In the genomic region with DNA sequence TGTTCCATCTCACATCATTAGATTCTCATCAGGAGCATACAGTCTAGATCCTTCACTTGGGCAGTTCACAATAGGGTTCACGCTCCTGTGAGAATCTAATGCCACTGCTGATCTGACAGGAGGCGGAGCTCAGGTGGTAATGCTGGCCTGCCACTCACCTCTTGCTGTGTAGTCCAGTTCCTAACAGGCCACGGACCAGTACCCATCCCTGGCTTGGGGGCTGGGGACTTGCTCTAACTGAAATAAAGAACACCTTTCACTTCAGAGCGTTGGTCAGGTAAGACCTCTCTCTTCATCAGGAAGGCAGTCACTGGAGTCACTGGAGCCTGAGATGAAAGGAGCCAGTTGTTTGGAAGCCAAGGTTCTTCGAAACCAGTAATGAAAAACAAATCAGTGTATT, we compare ENCODE assay signal across 19 cellular contexts.
"Had no signal": no experiment of that assay in that cellular context is flagged by ENCODE, and none has a peak within 500 bp of the region (broad histone marks: within the 10 kb centered on the region; RNA-seq: fewer than 3 reads in every experiment).

No MANE protein-coding gene starts in this region.

- H3K4me1 ChIP-seq: foreskin keratinocyte, left ventricle myocardium inferior, lower lobe of right lung, parathyroid adenoma, psoas muscle, right lobe of liver had no signal

- H3K27me3 ChIP-seq: foreskin keratinocyte, right lobe of liver had no signal

- H3K9me3 Mint-ChIP-seq: immature natural killer cell; nephron progenitor cell; stimulated activated naive B cell treated with anti-CD40 and anti-IgM and Interleukin-4, amounts not matched to agents 10 μg/mL and 1 μg/mL and 100 μg/mL, for 72 hours; stimulated activated naive CD8-positive, alpha-beta T cell treated with anti-CD3 and anti-CD28 coated beads, Interleukin-15, amount 100 ng/mL, for 72 hours had no signal

- H3K4me1 Mint-ChIP-seq: immature natural killer cell; nephron progenitor cell; stimulated activated naive B cell treated with anti-CD40 and anti-IgM and Interleukin-4, amounts not matched to agents 10 μg/mL and 1 μg/mL and 100 μg/mL, for 72 hours had no signal

- H3K36me3 ChIP-seq: right lobe of liver, thoracic aorta had no signal

- H3K27ac Mint-ChIP-seq: nephron progenitor cell; stimulated activated naive B cell treated with anti-CD40 and anti-IgM and Interleukin-4, amounts not matched to agents 10 μg/mL and 1 μg/mL and 100 μg/mL, for 72 hours; stimulated activated naive CD8-positive, alpha-beta T cell treated with anti-CD3 and anti-CD28 coated beads, Interleukin-15, amount 100 ng/mL, for 72 hours had no signal

- DNase-seq: dermis blood vessel endothelial cell; erythroblast; foreskin keratinocyte; immature natural killer cell; left ventricle myocardium inferior; lower lobe of right lung; mesenchymal stem cell; midbrain; nephron progenitor cell; psoas muscle; retina; right lobe of liver; stimulated activated CD4-positive, alpha-beta T cell treated with anti-CD3 and anti-CD28 coated beads, Interleukin-4, amount 100 ng/mL, for 1 hour; stimulated activated CD8-positive, alpha-beta memory T cell treated with anti-CD3 and anti-CD28 coated beads, Interleukin-4, amount 100 ng/mL, for 48 hours; stimulated activated naive B cell treated with anti-CD40 and anti-IgM and Interleukin-4, amounts not matched to agents 10 μg/mL and 1 μg/mL and 100 μg/mL, for 72 hours; stimulated activated naive CD8-positive, alpha-beta T cell treated with anti-CD3 and anti-CD28 coated beads, Interleukin-15, amount 100 ng/mL, for 72 hours; trophoblast cell had no signal

- H3K27me3 Mint-ChIP-seq: stimulated activated naive B cell treated with anti-CD40 and anti-IgM and Interleukin-4, amounts not matched to agents 10 μg/mL and 1 μg/mL and 100 μg/mL, for 72 hours; stimulated activated naive CD8-positive, alpha-beta T cell treated with anti-CD3 and anti-CD28 coated beads, Interleukin-15, amount 100 ng/mL, for 72 hours had no signal

- H3K4me3 Mint-ChIP-seq: immature natural killer cell; nephron progenitor cell; stimulated activated naive B cell treated with anti-CD40 and anti-IgM and Interleukin-4, amounts not matched to agents 10 μg/mL and 1 μg/mL and 100 μg/mL, for 72 hours; stimulated activated naive CD8-positive, alpha-beta T cell treated with anti-CD3 and anti-CD28 coated beads, Interleukin-15, amount 100 ng/mL, for 72 hours had no signal

- H3K4me3 ChIP-seq: left ventricle myocardium inferior, lower lobe of right lung, psoas muscle, right lobe of liver, thoracic aorta had no signal

- ATAC-seq: foreskin keratinocyte; lower lobe of right lung; psoas muscle; right lobe of liver; stimulated activated naive B cell treated with anti-CD40 and anti-IgM and Interleukin-4, amounts not matched to agents 10 μg/mL and 1 μg/mL and 100 μg/mL, for 72 hours; stimulated activated naive CD8-positive, alpha-beta T cell treated with anti-CD3 and anti-CD28 coated beads, Interleukin-15, amount 100 ng/mL, for 72 hours had no signal

- H3K27ac ChIP-seq: foreskin keratinocyte, left ventricle myocardium inferior, lower lobe of right lung, parathyroid adenoma, psoas muscle, right lobe of liver, thoracic aorta had no signal

- H3K9me3 ChIP-seq: left ventricle myocardium inferior, lower lobe of right lung, psoas muscle, right lobe of liver, thoracic aorta had no signal

- H3K9ac ChIP-seq: parathyroid adenoma had no signal
